Comparison of ENCODE assay signal across 8 cellular contexts in the genomic region with DNA sequence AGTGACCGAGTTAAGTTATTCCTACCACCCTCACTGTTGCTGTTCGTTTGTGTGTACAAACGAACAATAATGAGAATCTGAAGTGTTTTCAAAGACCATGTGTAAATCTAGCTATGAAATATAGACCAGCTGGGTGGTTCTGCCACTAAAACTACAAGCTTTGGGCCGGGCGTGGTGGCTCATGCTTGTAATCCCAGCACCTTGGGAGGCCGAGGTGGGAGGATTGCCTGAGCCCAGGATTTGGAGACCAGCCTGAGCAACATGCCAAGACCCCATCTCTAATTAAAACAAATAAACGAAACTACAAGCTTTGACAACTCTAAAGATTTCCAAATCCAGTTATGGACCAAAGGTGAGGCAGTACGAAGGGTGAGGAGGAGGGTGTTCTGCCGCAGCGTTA. TPM values are rescaled to one million over a fixed set of nuclear protein-coding genes. Genes with fewer than 3 reads are reported as not detected.
A peak's percentile ranks its signal among the peaks of the same experiment; 100 is the strongest.
DNase-seq lines count a peak whose midpoint lies in the region; TF ChIP-seq lines count a peak whose summit lies in the region.

No MANE protein-coding gene starts in this region.

- peak overlapping the region; percentile 56 for H3K4me3 Mint-ChIP-seq in neural crest cell

- no peak for DNase-seq in Karpas-422
- DNase-seq in dorsolateral prefrontal cortex, result no peak
- DNase-seq in neural crest cell (ENCODE audit: low read depth, low spot score), result no peak
- DNase-seq in retina, result no peak
- DNase-seq in activated CD8-positive, alpha-beta memory T cell treated with anti-CD3 and anti-CD28 coated beads, Interleukin-2, amount 50 U/mL, for 4 hours, result no peak
- no peak for DNase-seq in NCI-H2171 treated with DMSO at 0.1 percent for 48 hours (lab: John Stamatoyannopoulos, UW)
- DNase-seq in T1000 (lab: John Stamatoyannopoulos, UW), result no peak

- H3K4me3 ChIP-seq in BLaER1 (peak overlapping the region; percentile 88), Karpas-422 (ENCODE audit: low read length) (peak overlapping the region; percentile 90), dorsolateral prefrontal cortex (peak overlapping the region in 58 of 59 donors; percentile 63 to 100 (median 95))

- H3K9ac ChIP-seq in BLaER1 (peak overlapping the region; percentile 87), Karpas-422 (ENCODE audit: low read length) (peak overlapping the region; percentile 80)

- H3K27ac ChIP-seq in BLaER1, result no peak overlapping the region
- H3K27ac ChIP-seq in Karpas-422 (ENCODE audit: low read length), result peak overlapping the region; percentile 90
- no peak overlapping the region for H3K27ac ChIP-seq in dorsolateral prefrontal cortex

- H3K27me3 Mint-ChIP-seq in neural crest cell (ENCODE audit: low read depth), result no peaks in the 10 kb centered on the region

- H4K20me1 ChIP-seq in BLaER1 (peaks cover 16% of the 10 kb centered on the region), Karpas-422 (ENCODE audit: insufficient read depth, low read depth, low read length) (0 out of 2 replicates have a peak, but pooled peaks cover 4% of the 10 kb centered on the region)

- H3K36me3 ChIP-seq in BLaER1, result peaks cover 57% of the 10 kb centered on the region
- H3K36me3 ChIP-seq in Karpas-422 (ENCODE audit: insufficient read depth, low read length), result peaks cover 30% of the 10 kb centered on the region

- TF ChIP-seq CTCF in dorsolateral prefrontal cortex (IDR thresholded peaks at IDR 0.05 in 54 of 56, conservative IDR thresholded peaks at IDR 0.05 in 2 of 56; ENCODE audit: low read depth in 1 of 56, partially characterized antibody in 56 of 56) (no peak), neural crest cell (conservative IDR thresholded peaks at IDR 0.05) (no peak)

- no peaks in the 10 kb centered on the region for H3K9me3 Mint-ChIP-seq in neural crest cell

- H3K36me3 Mint-ChIP-seq in neural crest cell (ENCODE audit: low read depth), result peaks cover 7% of the 10 kb centered on the region

- peak overlapping the region; percentile 95 for H3K4me2 ChIP-seq in BLaER1
- H3K4me2 ChIP-seq in Karpas-422 (ENCODE audit: low read depth, low read length, poor library complexity, severe bottlenecking), result peak overlapping the region; percentile 79

- H3K9me3 ChIP-seq in BLaER1 (no peaks in the 10 kb centered on the region), Karpas-422 (ENCODE audit: low read length) (no peaks in the 10 kb centered on the region)

- no peak overlapping the region for H3K27ac Mint-ChIP-seq in neural crest cell (ENCODE audit: unreplicated experiment)

- peaks cover 56% of the 10 kb centered on the region for H3K79me2 ChIP-seq in Karpas-422 (ENCODE audit: low read length)

- H3K4me1 Mint-ChIP-seq in neural crest cell, result peaks cover 35% of the 10 kb centered on the region

- no peaks in the 10 kb centered on the region for H3K9me2 ChIP-seq in Karpas-422 (replicated peaks; ENCODE audit: insufficient read depth, low read length)

- no peak overlapping the region for H2AFZ ChIP-seq in Karpas-422 (ENCODE audit: low read length)

- H3K4me1 ChIP-seq in BLaER1, result peaks cover 35% of the 10 kb centered on the region
- H3K4me1 ChIP-seq in Karpas-422 (ENCODE audit: low read length), result peaks cover 42% of the 10 kb centered on the region

- H3K27me3 ChIP-seq in BLaER1 (no peaks in the 10 kb centered on the region), Karpas-422 (ENCODE audit: low read length) (no peaks in the 10 kb centered on the region), dorsolateral prefrontal cortex (no peaks in the 10 kb centered on the region)

- intact Hi-C loops in dorsolateral prefrontal cortex (cut with DNase I), result no loop called here

RNA-seq across cellular contexts. Expression of gene RECQL5, which starts 1.0 kb away (rescaled TPM):
- 29.4 and 68.7 TPM in 2 replicates for total RNA-seq in Karpas-422 (2014; rRNA removed; shearing (Covaris generic); ENCODE audit: low replicate concordance)
- total RNA-seq in dorsolateral prefrontal cortex, result 10 to 100 TPM; 31.3 to 74.3 (median 47.5) TPM
- 47.3 and 47.5 TPM in 2 replicates for total RNA-seq in neural crest cell

RNA-seq across cellular contexts. Expression of gene SAP30BP, which starts 1.2 kb away (rescaled TPM):
- 26.5 and 49.2 TPM in 2 replicates for total RNA-seq in Karpas-422 (2014; rRNA removed; shearing (Covaris generic); ENCODE audit: low replicate concordance)
- 100 to 1,000 TPM in 23 of 120 experiments, 10 to 100 TPM in 97; 65.3 to 160 (median 88.1) TPM for total RNA-seq in dorsolateral prefrontal cortex
- 113 and 123 TPM in 2 replicates for total RNA-seq in neural crest cell

RNA-seq across cellular contexts. Expression of gene SMIM5, which starts 32.7 kb away (rescaled TPM):
- total RNA-seq in Karpas-422 (2014; rRNA removed; shearing (Covaris generic); ENCODE audit: low replicate concordance), result not detected in 2 replicates
- total RNA-seq in dorsolateral prefrontal cortex, result 10 to 100 TPM in 18 of 120 experiments, 1 to 10 TPM in 101, under 1 TPM in 1; 0.95 to 34.0 (median 5.6) TPM
- total RNA-seq in neural crest cell, result 0.32 TPM in 1 of 2 replicates, not detected in the other

RNA-seq across cellular contexts. Expression of gene ITGB4, which starts 55.3 kb away (rescaled TPM):
- 0.11 and 0.19 TPM in 2 replicates for total RNA-seq in Karpas-422 (2014; rRNA removed; shearing (Covaris generic); ENCODE audit: low replicate concordance)
- total RNA-seq in dorsolateral prefrontal cortex (100 to 1,000 TPM in 39 of 120 experiments, 10 to 100 TPM in 81; 27.8 to 292 (median 83.1) TPM), neural crest cell (0.64 and 1.4 TPM in 2 replicates)
